ENCODE assay signal across 22 cellular contexts in genomic region chr13:32851083-32852064, GRCh38.
DNase-seq lines count a peak whose midpoint lies in the region; ATAC-seq and TF ChIP-seq lines count a peak whose summit lies in the region.
"Had no signal": no experiment of that assay in that cellular context is flagged by ENCODE, and none has a peak within 500 bp of the region (broad histone marks: within the 10 kb centered on the region; RNA-seq: fewer than 3 reads in every experiment).

No MANE protein-coding gene starts in this region.

- intact Hi-C loops in Right ventricle myocardium inferior (cut with DNase I) = no loop called here
- intact Hi-C loops in PC-9 (cut with micrococcal nuclease; ENCODE audit: unreplicated experiment) = no loop called here

- H2AFZ ChIP-seq in PC-9 = peak overlapping the region; percentile 48; the same call in 1 of the 2 replicates
- H2AFZ ChIP-seq: hepatocyte had no signal

- TF ChIP-seq EP300 in tibial nerve (IDR thresholded peaks at IDR 0.05) = no peak

- H3K9me2 ChIP-seq in PC-9 (ENCODE audit: insufficient read depth) = no peaks in the 10 kb centered on the region

- no peaks in the 10 kb centered on the region for H3K79me2 ChIP-seq in PC-9 (ENCODE audit: low read depth)
- H3K79me2 ChIP-seq: hepatocyte had no signal

- CTCF ChIA-PET in PC-9 (lab: Charles Lee) = no interaction called here

- no peaks in the 10 kb centered on the region for H3K36me3 ChIP-seq in right atrium auricular region
- no peaks in the 10 kb centered on the region for H3K36me3 ChIP-seq in PC-9 (ENCODE audit: low read depth)
- no peaks in the 10 kb centered on the region for H3K36me3 ChIP-seq in tibial nerve
- H3K36me3 ChIP-seq: lower lobe of right lung, stomach, upper lobe of left lung had no signal

- H3K27ac ChIP-seq in right atrium auricular region = no peak overlapping the region
- no peak overlapping the region for H3K27ac ChIP-seq in PC-9
- peak overlapping the region in 3 of 4 donors; percentile 38 to 49 (median 42) for H3K27ac ChIP-seq in tibial nerve
- H3K27ac ChIP-seq: hepatocyte, lower lobe of right lung, upper lobe of left lung had no signal

- 62 to 63% methylated on average over 8 of the region's 8 CpGs for WGBS in tibial nerve, 2 donors

- H4K20me1 ChIP-seq in PC-9 (ENCODE audit: insufficient read depth) = no peaks in the 10 kb centered on the region

- no peak overlapping the region for H3K4me2 ChIP-seq in PC-9
- H3K4me2 ChIP-seq: hepatocyte had no signal

- DNase-seq in Right ventricle myocardium inferior (ENCODE audit: missing footprints) (no peak), right atrium auricular region (ENCODE audit: low spot score) (no peak), PC-9 (no peak), left kidney (ENCODE audit: low read depth, low spot score) (peak; percentile 79), tibial nerve (ENCODE audit: low spot score in 2 of 2) (peak in 1 of 2 donors; percentile 30), NCI-H1930 (lab: John Stamatoyannopoulos, UW) (no peak)
- DNase-seq: activated CD4-positive, alpha-beta memory T cell treated with anti-CD3 and anti-CD28 coated beads, Interleukin-2, amount 10 ng/mL, durations not matched to agents 7 days and 5 days; amniotic stem cell; caudate nucleus; lower lobe of right lung; NCI-H1105 treated with DMSO at 0.1 percent for 48 hours; NCI-H2171; NCI-H526; occipital lobe; SHP77; stimulated activated CD4-positive, alpha-beta T cell treated with anti-CD3 and anti-CD28 coated beads, Interleukin-12 subunit alpha, Interleukin-12 subunit beta, amount 100 ng/mL, for 4 hours; stomach; upper lobe of left lung had no signal

- BruUV-seq in PC-9 (replicated peaks; lab: Mats Ljungman, UMichigan) = no TSS peak

- H3F3A ChIP-seq in PC-9 (ENCODE audit: insufficient read depth, low read depth) = peaks cover under 1% of the 10 kb centered on the region; the same call in 1 of the 2 replicates

- no peak overlapping the region for H3K4me3 ChIP-seq in right atrium auricular region
- no peak overlapping the region for H3K4me3 ChIP-seq in PC-9
- no peak overlapping the region for H3K4me3 ChIP-seq in tibial nerve
- H3K4me3 ChIP-seq: hepatocyte, lower lobe of right lung, stomach, upper lobe of left lung had no signal

- no peaks in the 10 kb centered on the region for H3K27me3 ChIP-seq in right atrium auricular region
- H3K27me3 ChIP-seq in PC-9 (ENCODE audit: insufficient read depth, low read depth) = no peaks in the 10 kb centered on the region
- H3K27me3 ChIP-seq in tibial nerve = no peaks in the 10 kb centered on the region
- H3K27me3 ChIP-seq: hepatocyte, stomach, upper lobe of left lung had no signal

- peak; percentile 38 for ATAC-seq in Right ventricle myocardium inferior
- ATAC-seq in HG03135 (IDR thresholded peaks at IDR 0.05; ENCODE audit: unreplicated experiment) = no peak
- no peak for ATAC-seq in HG02938 (IDR thresholded peaks at IDR 0.05; ENCODE audit: unreplicated experiment)
- ATAC-seq: activated CD4-positive, CD25-positive, alpha-beta regulatory T cell treated with anti-CD3 and anti-CD28 coated beads, Interleukin-2, amount 50 U/mL, for 24 hours; lower lobe of right lung had no signal

- no peaks in the 10 kb centered on the region for H3K9me3 ChIP-seq in right atrium auricular region
- no peaks in the 10 kb centered on the region for H3K9me3 ChIP-seq in PC-9 (ENCODE audit: insufficient read depth, low read depth)
- no peaks in the 10 kb centered on the region for H3K9me3 ChIP-seq in tibial nerve
- H3K9me3 ChIP-seq: lower lobe of right lung, stomach, upper lobe of left lung had no signal

- TF ChIP-seq CTCF in right atrium auricular region (IDR thresholded peaks at IDR 0.05) (no peak), PC-9 (conservative IDR thresholded peaks at IDR 0.05) (no peak), tibial nerve (IDR thresholded peaks at IDR 0.05) (no peak)

- H3K4me1 ChIP-seq in right atrium auricular region = peaks cover 0 to 22% of the 10 kb centered on the region in 2 donors
- H3K4me1 ChIP-seq in PC-9 (replicated peaks; ENCODE audit: insufficient read depth) = peaks cover 19% of the 10 kb centered on the region
- peaks cover 0 to 30% (median 0%) of the 10 kb centered on the region in 4 donors for H3K4me1 ChIP-seq in tibial nerve
- H3K4me1 ChIP-seq: lower lobe of right lung, upper lobe of left lung had no signal

- TF ChIP-seq POLR2A in tibial nerve (IDR thresholded peaks at IDR 0.05) = no peak

- POLR2A ChIA-PET in PC-9 (lab: Charles Lee; ENCODE audit: unreplicated experiment) = interaction anchor here (0.6 kb wide), 1 partner anchor 161 kb away, joined by 4 read pairs; no protein-coding TSS in a partner anchor

Comparison
In these comparisons a context has a peak if more than half of its experiments do, and no peak if none do; other contexts are left out.
1. H3K27ac ChIP-seq: peak in tibial nerve (3 of 4); none in right atrium auricular region (0 of 2) and PC-9 (single experiment).